In genomic region chr13:98664047-98664446, GRCh38 we compare ENCODE assay signal across 9 cellular contexts.
DNase-seq lines count a peak whose midpoint lies in the region; ATAC-seq and TF ChIP-seq lines count a peak whose summit lies in the region.
"Had no signal": no experiment of that assay in that cellular context is flagged by ENCODE, and none has a peak within 500 bp of the region (broad histone marks: within the 10 kb centered on the region; RNA-seq: fewer than 3 reads in every experiment).

No MANE protein-coding gene starts in this region.

- H3F3A ChIP-seq in PC-3 (ENCODE audit: low read length, unreplicated experiment), result peaks cover 4% of the 10 kb centered on the region

- no peaks in the 10 kb centered on the region for H3K9me3 Mint-ChIP-seq in activated naive CD4-positive, alpha-beta T cell treated with anti-CD3 and anti-CD28 coated beads, Interleukin-2, amount 50 U/mL, for 72 hours
- H3K9me3 Mint-ChIP-seq in HFFc6, result no peaks in the 10 kb centered on the region

- peaks cover 18% of the 10 kb centered on the region for H3K4me1 Mint-ChIP-seq in HFFc6 (ENCODE audit: low read depth)

- POLR2A ChIA-PET in PC-3 (lab: Charles Lee; ENCODE audit: unreplicated experiment), result no interaction called here

- peak overlapping the region in 1 of 2 donors; percentile 73 for H3K27ac Mint-ChIP-seq in activated naive CD4-positive, alpha-beta T cell treated with anti-CD3 and anti-CD28 coated beads, Interleukin-2, amount 50 U/mL, for 72 hours
- H3K27ac Mint-ChIP-seq in HFFc6, result no peak overlapping the region; the same call in 1 of the 2 replicates

- no peaks in the 10 kb centered on the region for H3K36me3 ChIP-seq in PC-3 (ENCODE audit: low read depth, low read length)
- H3K36me3 ChIP-seq: right atrium auricular region had no signal

- BruUV-seq in PC-3 (replicated peaks; lab: Mats Ljungman, UMichigan), result no TSS peak

- no peak overlapping the region for H3K4me3 Mint-ChIP-seq in HFFc6

- H3K4me2 ChIP-seq in PC-3 (ENCODE audit: low read length), result peak overlapping the region; percentile 24; the same call in 1 of the 2 replicates

- ATAC-seq in PC-3, result peak; percentile 77
- peak; percentile 99 to 100 for ATAC-seq in activated naive CD4-positive, alpha-beta T cell treated with anti-CD3 and anti-CD28 coated beads, Interleukin-2, amount 50 U/mL, for 72 hours
- no peak for ATAC-seq in omental fat pad (ENCODE audit: low FRiP score)
- no peak for ATAC-seq in GM21423 (IDR thresholded peaks at IDR 0.05; ENCODE audit: unreplicated experiment)

- DNase-seq in AG08396 (ENCODE audit: low spot score) (peak; percentile 19), PC-3 (peak; percentile 77), non-pigmented ciliary epithelial cell (ENCODE audit: low read depth) (peak; percentile 77), omental fat pad (ENCODE audit: low spot score) (no peak), HFFc6 (no peak), NCI-H524 (lab: John Stamatoyannopoulos, UW) (no peak)
- peak; percentile 67 to 73 for DNase-seq in activated naive CD4-positive, alpha-beta T cell treated with anti-CD3 and anti-CD28 coated beads, Interleukin-2, amount 50 U/mL, for 72 hours (ENCODE audit: low spot score in 2 of 2)

- TF ChIP-seq CTCF in PC-3 (conservative IDR thresholded peaks at IDR 0.05; ENCODE audit: low read depth, low read length), result no peak
- TF ChIP-seq CTCF in omental fat pad (IDR thresholded peaks at IDR 0.05), result no peak
- TF ChIP-seq CTCF in HFFc6 (IDR thresholded peaks at IDR 0.05), result no peak

- no peak overlapping the region for H3K4me3 ChIP-seq in PC-3 (ENCODE audit: low read length)
- H3K4me3 ChIP-seq: right atrium auricular region had no signal

- no peaks in the 10 kb centered on the region for H3K9me2 ChIP-seq in PC-3 (replicated peaks; ENCODE audit: low read length)

- peak overlapping the region; percentile 48; the same call in 1 of the 2 replicates for H3K27ac ChIP-seq in PC-3 (ENCODE audit: low read length)
- H3K27ac ChIP-seq: right atrium auricular region had no signal

- no peak overlapping the region for H2AFZ ChIP-seq in PC-3 (ENCODE audit: low read length)

- intact Hi-C loops in PC-3 (cut with micrococcal nuclease), result no loop called here

- H4K20me1 ChIP-seq in PC-3 (ENCODE audit: low read length), result no peaks in the 10 kb centered on the region

- H3K9ac ChIP-seq in PC-3 (ENCODE audit: low read length), result no peak overlapping the region

- no peaks in the 10 kb centered on the region for H3K36me3 Mint-ChIP-seq in activated naive CD4-positive, alpha-beta T cell treated with anti-CD3 and anti-CD28 coated beads, Interleukin-2, amount 50 U/mL, for 72 hours
- no peaks in the 10 kb centered on the region for H3K36me3 Mint-ChIP-seq in HFFc6 (ENCODE audit: low read depth)

- H3K27me3 ChIP-seq in PC-3 (ENCODE audit: low read length), result no peaks in the 10 kb centered on the region
- H3K27me3 ChIP-seq: right atrium auricular region had no signal

- peaks cover 9% of the 10 kb centered on the region for H3K27me3 Mint-ChIP-seq in HFFc6 (ENCODE audit: insufficient read depth)

- CTCF ChIA-PET in PC-3 (lab: Charles Lee), result no interaction called here

- peaks cover 23% of the 10 kb centered on the region for H3K4me1 ChIP-seq in PC-3 (ENCODE audit: insufficient read depth, low read length)
- H3K4me1 ChIP-seq: right atrium auricular region had no signal

- H3K9me3 ChIP-seq in PC-3 (ENCODE audit: low read length), result no peaks in the 10 kb centered on the region
- H3K9me3 ChIP-seq: right atrium auricular region had no signal

- no peaks in the 10 kb centered on the region for H3K79me2 ChIP-seq in PC-3 (ENCODE audit: low read length)

Comparison
In these comparisons a context has a peak if more than half of its experiments do, and no peak if none do; other contexts are left out.
1. DNase-seq: peak in AG08396 (single experiment), PC-3 (single experiment), activated naive CD4-positive, alpha-beta T cell treated with anti-CD3 and anti-CD28 coated beads, Interleukin-2, amount 50 U/mL, for 72 hours (2 of 2) and non-pigmented ciliary epithelial cell (single experiment); none in omental fat pad (single experiment), HFFc6 (single experiment) and NCI-H524 (0 of 2).
2. ATAC-seq: peak in PC-3 (single experiment) and activated naive CD4-positive, alpha-beta T cell treated with anti-CD3 and anti-CD28 coated beads, Interleukin-2, amount 50 U/mL, for 72 hours (2 of 2); none in omental fat pad (single experiment) and GM21423 (single experiment).